ENCODE assay signal across 17 cellular contexts in genomic region chr4:5018096-5018495, GRCh38. TPM values are rescaled to one million over a fixed set of nuclear protein-coding genes. Genes with fewer than 3 reads are reported as not detected.
DNase-seq lines count a peak whose midpoint lies in the region; ATAC-seq, FAIRE-seq and TF ChIP-seq lines count a peak whose summit lies in the region.
"Had no signal": no experiment of that assay in that cellular context is flagged by ENCODE, and none has a peak within 500 bp of the region (broad histone marks: within the 10 kb centered on the region; RNA-seq: fewer than 3 reads in every experiment).

No MANE protein-coding gene starts in this region.

- H3K27ac Mint-ChIP-seq in osteocyte (ENCODE audit: unreplicated experiment), result no peak overlapping the region
- H3K27ac Mint-ChIP-seq: activated CD4-positive, alpha-beta T cell treated with anti-CD3 and anti-CD28 coated beads, Interleukin-2, amount 10 ng/mL, durations not matched to agents 24 days and 14 days; CD8-positive, alpha-beta T cell; naive B cell; T-helper 17 cell had no signal

- DNase-seq in NCI-H526 treated with DMSO at 0.1 percent for 48 hours (lab: John Stamatoyannopoulos, UW) (peak; percentile 31), choroid plexus epithelial cell (ENCODE audit: low read depth) (peak; percentile 48), osteocyte (ENCODE audit: extremely low spot score, unreplicated experiment) (no peak)
- DNase-seq: activated CD4-positive, alpha-beta T cell treated with anti-CD3 and anti-CD28 coated beads, Interleukin-2, amount 10 ng/mL, durations not matched to agents 24 days and 14 days; activated T-cell treated with anti-CD3 and anti-CD28 coated beads, Interleukin-2, amount 50 U/mL, for 4 hours; CD8-positive, alpha-beta T cell; naive B cell; NCI-H1092 treated with DMSO at 0.1 percent for 48 hours; Peyer's patch; retina; stimulated activated CD4-positive, alpha-beta T cell treated with anti-CD3 and anti-CD28 coated beads, Interleukin-2, amount 100 ng/mL, for 24 hours; T-helper 17 cell had no signal

- ATAC-seq in GM18861 (IDR thresholded peaks at IDR 0.05; ENCODE audit: unreplicated experiment), result no peak
- no peak for ATAC-seq in HG03442 (IDR thresholded peaks at IDR 0.05; ENCODE audit: unreplicated experiment)
- ATAC-seq in GM18873 (IDR thresholded peaks at IDR 0.05; ENCODE audit: low FRiP score, unreplicated experiment), result no peak
- ATAC-seq: activated T-cell treated with anti-CD3 and anti-CD28 coated beads, Interleukin-2, amount 50 U/mL, for 4 hours; CD8-positive, alpha-beta T cell; T-helper 17 cell had no signal

- H3K4me3 ChIP-seq in choroid plexus epithelial cell (ENCODE audit: low read depth, low read length), result no peak overlapping the region
- H3K4me3 ChIP-seq: Peyer's patch, thoracic aorta had no signal

- H3K9me3 Mint-ChIP-seq in osteocyte (ENCODE audit: unreplicated experiment), result peaks cover 4% of the 10 kb centered on the region
- H3K9me3 Mint-ChIP-seq: activated CD4-positive, alpha-beta T cell treated with anti-CD3 and anti-CD28 coated beads, Interleukin-2, amount 10 ng/mL, durations not matched to agents 24 days and 14 days; activated T-cell treated with anti-CD3 and anti-CD28 coated beads, Interleukin-2, amount 50 U/mL, for 4 hours; CD8-positive, alpha-beta T cell had no signal

- H3K36me3 Mint-ChIP-seq in osteocyte (ENCODE audit: unreplicated experiment), result peaks cover 7% of the 10 kb centered on the region
- H3K36me3 Mint-ChIP-seq: CD8-positive, alpha-beta T cell; naive B cell had no signal

- TF ChIP-seq CTCF in choroid plexus epithelial cell (conservative IDR thresholded peaks at IDR 0.05; ENCODE audit: low read depth, low read length) (peak; percentile 45), osteocyte (IDR thresholded peaks at IDR 0.05) (peak; percentile 40)

- peaks cover 26% of the 10 kb centered on the region for H3K4me1 Mint-ChIP-seq in osteocyte (ENCODE audit: unreplicated experiment)
- H3K4me1 Mint-ChIP-seq: activated CD4-positive, alpha-beta T cell treated with anti-CD3 and anti-CD28 coated beads, Interleukin-2, amount 10 ng/mL, durations not matched to agents 24 days and 14 days; T-helper 17 cell had no signal

- FAIRE-seq in G401.6 (lab: Jason Lieb, UNC), result peak; percentile 73

- peaks cover 4% of the 10 kb centered on the region for H3K27me3 Mint-ChIP-seq in osteocyte (ENCODE audit: unreplicated experiment)

- peak overlapping the region; percentile 74 for H3K4me3 Mint-ChIP-seq in osteocyte (ENCODE audit: unreplicated experiment)
- H3K4me3 Mint-ChIP-seq: activated CD4-positive, alpha-beta T cell treated with anti-CD3 and anti-CD28 coated beads, Interleukin-2, amount 10 ng/mL, durations not matched to agents 24 days and 14 days; activated T-cell treated with anti-CD3 and anti-CD28 coated beads, Interleukin-2, amount 50 U/mL, for 4 hours; CD8-positive, alpha-beta T cell; T-helper 17 cell had no signal

RNA-seq across cellular contexts. Expression of gene CYTL1, which starts 1.2 kb away (rescaled TPM):
- 82.4 and 86.8 TPM in 2 replicates for total RNA-seq in osteocyte
- total RNA-seq: activated CD4-positive, alpha-beta T cell treated with anti-CD3 and anti-CD28 coated beads, Interleukin-2, amount 10 ng/mL, durations not matched to agents 24 days and 14 days; activated T-cell treated with anti-CD3 and anti-CD28 coated beads, Interleukin-2, amount 50 U/mL, for 4 hours; CD8-positive, alpha-beta T cell; T-helper 17 cell had no signal

RNA-seq across cellular contexts. Expression of gene STK32B, which starts 33.2 kb away (rescaled TPM):
- total RNA-seq in osteocyte, result 44.3 and 46.9 TPM in 2 replicates
- total RNA-seq: activated CD4-positive, alpha-beta T cell treated with anti-CD3 and anti-CD28 coated beads, Interleukin-2, amount 10 ng/mL, durations not matched to agents 24 days and 14 days; activated T-cell treated with anti-CD3 and anti-CD28 coated beads, Interleukin-2, amount 50 U/mL, for 4 hours; CD8-positive, alpha-beta T cell had no signal
